ENCODE assay signal across 1 cellular context in the genomic region with DNA sequence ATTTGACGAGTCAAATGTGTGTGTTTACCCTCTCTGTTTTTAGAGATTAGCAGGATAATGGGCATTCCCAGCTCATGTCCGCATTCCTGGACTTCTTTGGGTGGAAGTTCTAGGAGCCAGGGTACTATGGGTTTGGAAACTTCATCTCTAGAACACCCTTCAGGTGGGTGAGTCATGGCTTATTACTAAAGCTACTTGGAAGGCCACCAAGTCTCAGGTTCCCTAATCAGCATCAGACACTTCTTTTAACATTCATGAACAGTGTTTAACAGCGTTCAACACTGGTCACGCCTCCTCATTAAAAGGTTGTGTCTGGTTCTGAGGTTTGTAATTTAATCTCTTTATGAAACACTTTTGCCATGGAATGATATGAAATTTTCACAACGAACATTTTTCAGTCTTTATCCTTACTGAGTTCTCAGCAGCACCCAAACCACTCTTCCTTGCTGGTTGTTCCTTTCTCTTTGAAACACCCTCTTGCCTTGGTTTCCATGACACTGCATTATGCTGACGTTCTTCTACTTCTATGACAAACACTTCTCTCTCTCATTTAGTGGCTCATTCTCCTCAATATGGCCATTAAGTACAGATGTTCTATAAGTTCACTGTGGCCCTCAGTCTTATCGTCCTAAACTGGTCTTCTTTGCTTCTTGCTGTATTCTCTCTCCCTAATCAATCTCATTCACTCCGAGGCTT.
TF ChIP-seq lines count a peak whose summit lies in the region.

No MANE protein-coding gene starts in this region.

TF ChIP-seq in GM23338, 12 proteins besides CTCF, POLR2A, EP300 and RAD21 (continued from another document):
- TF ChIP-seq, protein P1, sequence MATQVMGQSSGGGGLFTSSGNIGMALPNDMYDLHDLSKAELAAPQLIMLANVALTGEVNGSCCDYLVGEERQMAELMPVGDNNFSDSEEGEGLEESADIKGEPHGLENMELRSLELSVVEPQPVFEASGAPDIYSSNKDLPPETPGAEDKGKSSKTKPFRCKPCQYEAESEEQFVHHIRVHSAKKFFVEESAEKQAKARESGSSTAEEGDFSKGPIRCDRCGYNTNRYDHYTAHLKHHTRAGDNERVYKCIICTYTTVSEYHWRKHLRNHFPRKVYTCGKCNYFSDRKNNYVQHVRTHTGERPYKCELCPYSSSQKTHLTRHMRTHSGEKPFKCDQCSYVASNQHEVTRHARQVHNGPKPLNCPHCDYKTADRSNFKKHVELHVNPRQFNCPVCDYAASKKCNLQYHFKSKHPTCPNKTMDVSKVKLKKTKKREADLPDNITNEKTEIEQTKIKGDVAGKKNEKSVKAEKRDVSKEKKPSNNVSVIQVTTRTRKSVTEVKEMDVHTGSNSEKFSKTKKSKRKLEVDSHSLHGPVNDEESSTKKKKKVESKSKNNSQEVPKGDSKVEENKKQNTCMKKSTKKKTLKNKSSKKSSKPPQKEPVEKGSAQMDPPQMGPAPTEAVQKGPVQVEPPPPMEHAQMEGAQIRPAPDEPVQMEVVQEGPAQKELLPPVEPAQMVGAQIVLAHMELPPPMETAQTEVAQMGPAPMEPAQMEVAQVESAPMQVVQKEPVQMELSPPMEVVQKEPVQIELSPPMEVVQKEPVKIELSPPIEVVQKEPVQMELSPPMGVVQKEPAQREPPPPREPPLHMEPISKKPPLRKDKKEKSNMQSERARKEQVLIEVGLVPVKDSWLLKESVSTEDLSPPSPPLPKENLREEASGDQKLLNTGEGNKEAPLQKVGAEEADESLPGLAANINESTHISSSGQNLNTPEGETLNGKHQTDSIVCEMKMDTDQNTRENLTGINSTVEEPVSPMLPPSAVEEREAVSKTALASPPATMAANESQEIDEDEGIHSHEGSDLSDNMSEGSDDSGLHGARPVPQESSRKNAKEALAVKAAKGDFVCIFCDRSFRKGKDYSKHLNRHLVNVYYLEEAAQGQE (IDR thresholded peaks at IDR 0.05; ENCODE audit: unreplicated experiment), result no peak
- TF ChIP-seq NANOG (IDR thresholded peaks at IDR 0.05; ENCODE audit: borderline replicate concordance) (no peak), JUNB (IDR thresholded peaks at IDR 0.05; ENCODE audit: unreplicated experiment) (no peak), STAT1 (IDR thresholded peaks at IDR 0.05; ENCODE audit: unreplicated experiment) (no peak), POLR2AphosphoS5 (IDR thresholded peaks at IDR 0.05; ENCODE audit: low read depth) (no peak), EZH2phosphoT487 (IDR thresholded peaks at IDR 0.05; ENCODE audit: unreplicated experiment) (no peak), EZH2 (IDR thresholded peaks at IDR 0.05; ENCODE audit: low read depth, unreplicated experiment) (no peak)
- TF ChIP-seq, protein P2, sequence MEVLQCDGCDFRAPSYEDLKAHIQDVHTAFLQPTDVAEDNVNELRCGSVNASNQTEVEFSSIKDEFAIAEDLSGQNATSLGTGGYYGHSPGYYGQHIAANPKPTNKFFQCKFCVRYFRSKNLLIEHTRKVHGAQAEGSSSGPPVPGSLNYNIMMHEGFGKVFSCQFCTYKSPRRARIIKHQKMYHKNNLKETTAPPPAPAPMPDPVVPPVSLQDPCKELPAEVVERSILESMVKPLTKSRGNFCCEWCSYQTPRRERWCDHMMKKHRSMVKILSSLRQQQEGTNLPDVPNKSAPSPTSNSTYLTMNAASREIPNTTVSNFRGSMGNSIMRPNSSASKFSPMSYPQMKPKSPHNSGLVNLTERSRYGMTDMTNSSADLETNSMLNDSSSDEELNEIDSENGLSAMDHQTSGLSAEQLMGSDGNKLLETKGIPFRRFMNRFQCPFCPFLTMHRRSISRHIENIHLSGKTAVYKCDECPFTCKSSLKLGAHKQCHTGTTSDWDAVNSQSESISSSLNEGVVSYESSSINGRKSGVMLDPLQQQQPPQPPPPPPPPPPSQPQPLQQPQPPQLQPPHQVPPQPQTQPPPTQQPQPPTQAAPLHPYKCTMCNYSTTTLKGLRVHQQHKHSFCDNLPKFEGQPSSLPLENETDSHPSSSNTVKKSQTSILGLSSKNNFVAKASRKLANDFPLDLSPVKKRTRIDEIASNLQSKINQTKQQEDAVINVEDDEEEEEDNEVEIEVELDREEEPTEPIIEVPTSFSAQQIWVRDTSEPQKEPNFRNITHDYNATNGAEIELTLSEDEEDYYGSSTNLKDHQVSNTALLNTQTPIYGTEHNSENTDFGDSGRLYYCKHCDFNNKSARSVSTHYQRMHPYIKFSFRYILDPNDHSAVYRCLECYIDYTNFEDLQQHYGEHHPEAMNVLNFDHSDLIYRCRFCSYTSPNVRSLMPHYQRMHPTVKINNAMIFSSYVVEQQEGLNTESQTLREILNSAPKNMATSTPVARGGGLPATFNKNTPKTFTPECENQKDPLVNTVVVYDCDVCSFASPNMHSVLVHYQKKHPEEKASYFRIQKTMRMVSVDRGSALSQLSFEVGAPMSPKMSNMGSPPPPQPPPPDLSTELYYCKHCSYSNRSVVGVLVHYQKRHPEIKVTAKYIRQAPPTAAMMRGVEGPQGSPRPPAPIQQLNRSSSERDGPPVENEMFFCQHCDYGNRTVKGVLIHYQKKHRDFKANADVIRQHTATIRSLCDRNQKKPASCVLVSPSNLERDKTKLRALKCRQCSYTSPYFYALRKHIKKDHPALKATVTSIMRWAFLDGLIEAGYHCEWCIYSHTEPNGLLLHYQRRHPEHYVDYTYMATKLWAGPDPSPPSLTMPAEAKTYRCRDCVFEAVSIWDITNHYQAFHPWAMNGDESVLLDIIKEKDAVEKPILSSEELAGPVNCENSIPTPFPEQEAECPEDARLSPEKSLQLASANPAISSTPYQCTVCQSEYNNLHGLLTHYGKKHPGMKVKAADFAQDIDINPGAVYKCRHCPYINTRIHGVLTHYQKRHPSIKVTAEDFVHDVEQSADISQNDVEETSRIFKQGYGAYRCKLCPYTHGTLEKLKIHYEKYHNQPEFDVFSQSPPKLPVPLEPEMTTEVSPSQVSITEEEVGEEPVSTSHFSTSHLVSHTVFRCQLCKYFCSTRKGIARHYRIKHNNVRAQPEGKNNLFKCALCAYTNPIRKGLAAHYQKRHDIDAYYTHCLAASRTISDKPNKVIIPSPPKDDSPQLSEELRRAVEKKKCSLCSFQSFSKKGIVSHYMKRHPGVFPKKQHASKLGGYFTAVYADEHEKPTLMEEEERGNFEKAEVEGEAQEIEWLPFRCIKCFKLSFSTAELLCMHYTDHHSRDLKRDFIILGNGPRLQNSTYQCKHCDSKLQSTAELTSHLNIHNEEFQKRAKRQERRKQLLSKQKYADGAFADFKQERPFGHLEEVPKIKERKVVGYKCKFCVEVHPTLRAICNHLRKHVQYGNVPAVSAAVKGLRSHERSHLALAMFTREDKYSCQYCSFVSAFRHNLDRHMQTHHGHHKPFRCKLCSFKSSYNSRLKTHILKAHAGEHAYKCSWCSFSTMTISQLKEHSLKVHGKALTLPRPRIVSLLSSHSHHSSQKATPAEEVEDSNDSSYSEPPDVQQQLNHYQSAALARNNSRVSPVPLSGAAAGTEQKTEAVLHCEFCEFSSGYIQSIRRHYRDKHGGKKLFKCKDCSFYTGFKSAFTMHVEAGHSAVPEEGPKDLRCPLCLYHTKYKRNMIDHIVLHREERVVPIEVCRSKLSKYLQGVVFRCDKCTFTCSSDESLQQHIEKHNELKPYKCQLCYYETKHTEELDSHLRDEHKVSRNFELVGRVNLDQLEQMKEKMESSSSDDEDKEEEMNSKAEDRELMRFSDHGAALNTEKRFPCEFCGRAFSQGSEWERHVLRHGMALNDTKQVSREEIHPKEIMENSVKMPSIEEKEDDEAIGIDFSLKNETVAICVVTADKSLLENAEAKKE (CRISPR knock-in tag; IDR thresholded peaks at IDR 0.05), result no peak
- TF ChIP-seq, protein P3, sequence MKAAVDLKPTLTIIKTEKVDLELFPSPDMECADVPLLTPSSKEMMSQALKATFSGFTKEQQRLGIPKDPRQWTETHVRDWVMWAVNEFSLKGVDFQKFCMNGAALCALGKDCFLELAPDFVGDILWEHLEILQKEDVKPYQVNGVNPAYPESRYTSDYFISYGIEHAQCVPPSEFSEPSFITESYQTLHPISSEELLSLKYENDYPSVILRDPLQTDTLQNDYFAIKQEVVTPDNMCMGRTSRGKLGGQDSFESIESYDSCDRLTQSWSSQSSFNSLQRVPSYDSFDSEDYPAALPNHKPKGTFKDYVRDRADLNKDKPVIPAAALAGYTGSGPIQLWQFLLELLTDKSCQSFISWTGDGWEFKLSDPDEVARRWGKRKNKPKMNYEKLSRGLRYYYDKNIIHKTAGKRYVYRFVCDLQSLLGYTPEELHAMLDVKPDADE (IDR thresholded peaks at IDR 0.05), result no peak
